ENCODE assay signal across 8 cellular contexts in genomic region chr12:53451661-53452158, GRCh38. TPM values are rescaled to one million over a fixed set of nuclear protein-coding genes. Genes with fewer than 3 reads are reported as not detected.
DNase-seq lines count a peak whose midpoint lies in the region; ATAC-seq, FAIRE-seq and TF ChIP-seq lines count a peak whose summit lies in the region.

Gene PCBP2 (plus strand): TSS chr12:53452102. CDS start chr12:53454801, 2,699 bp downstream.

- intact Hi-C loops in activated CD4-positive, alpha-beta T cell treated with anti-CD3 and anti-CD28 coated beads, Interleukin-2, amount 10 ng/mL, durations not matched to agents 24 days and 14 days (cut with micrococcal nuclease): loop anchor here (1.0 to 5.0 kb wide), 6 partner anchors 10 to 444 kb away; partner anchors contain the start of genes EIF4B, PFDN5, PRR13 and TARBP2

- FAIRE-seq in GM19239 (lab: Jason Lieb, UNC): peak; percentile 95

- H3K4me1 ChIP-seq in BLaER1: peaks cover 19% of the 10 kb centered on the region

- peak within 1 kb of the TSS; percentile 76 for H3K4me3 ChIP-seq in BLaER1
- peak within 1 kb of the TSS; percentile 92 for H3K4me3 ChIP-seq in coronary artery

- peak within 1 kb of the TSS; percentile 99 for H3K9ac ChIP-seq in BLaER1

- H3K4me2 ChIP-seq in BLaER1: peak within 1 kb of the TSS; percentile 89

- peak; percentile 79 for TF ChIP-seq CTCF in coronary artery (IDR thresholded peaks at IDR 0.05)

- peak; percentile 90 for ATAC-seq in HG03460 (IDR thresholded peaks at IDR 0.05; ENCODE audit: unreplicated experiment)

- DNase-seq in GM19239 (ENCODE audit: insufficient read length, low spot score): peak; percentile 93
- DNase-seq in NCI-H526 (lab: John Stamatoyannopoulos, UW): peak; percentile 98 to 99
- peak; percentile 99 for DNase-seq in activated CD4-positive, alpha-beta T cell treated with anti-CD3 and anti-CD28 coated beads, Interleukin-2, amount 10 ng/mL, durations not matched to agents 24 days and 14 days
- peak; percentile 99 for DNase-seq in coronary artery (ENCODE audit: low spot score)
- DNase-seq in left kidney (ENCODE audit: low read depth, low spot score): peak; percentile 100
- DNase-seq in stimulated activated CD4-positive, alpha-beta T cell treated with anti-CD3 and anti-CD28 coated beads, Interleukin-2, amount 100 ng/mL, for 4 hours (ENCODE audit: low read depth): peak; percentile 96

- H3K36me3 Mint-ChIP-seq in activated CD4-positive, alpha-beta T cell treated with anti-CD3 and anti-CD28 coated beads, Interleukin-2, amount 10 ng/mL, durations not matched to agents 24 days and 14 days (ENCODE audit: low read depth): peaks cover 50% of the 10 kb centered on the region

- peak within 1 kb of the TSS; percentile 100 for H3K27ac Mint-ChIP-seq in activated CD4-positive, alpha-beta T cell treated with anti-CD3 and anti-CD28 coated beads, Interleukin-2, amount 10 ng/mL, durations not matched to agents 24 days and 14 days

- H3K4me1 Mint-ChIP-seq in activated CD4-positive, alpha-beta T cell treated with anti-CD3 and anti-CD28 coated beads, Interleukin-2, amount 10 ng/mL, durations not matched to agents 24 days and 14 days: peaks cover 36% of the 10 kb centered on the region

- no peaks in the 10 kb centered on the region for H3K27me3 Mint-ChIP-seq in activated CD4-positive, alpha-beta T cell treated with anti-CD3 and anti-CD28 coated beads, Interleukin-2, amount 10 ng/mL, durations not matched to agents 24 days and 14 days

- H4K20me1 ChIP-seq in BLaER1: peaks cover 43% of the 10 kb centered on the region

- peak within 1 kb of the TSS; percentile 99 for H3K27ac ChIP-seq in BLaER1
- H3K27ac ChIP-seq in coronary artery: peak within 1 kb of the TSS; percentile 87 to 97

- peak within 1 kb of the TSS; percentile 99 for H3K4me3 Mint-ChIP-seq in activated CD4-positive, alpha-beta T cell treated with anti-CD3 and anti-CD28 coated beads, Interleukin-2, amount 10 ng/mL, durations not matched to agents 24 days and 14 days

- no peaks in the 10 kb centered on the region for H3K9me3 ChIP-seq in BLaER1

- no peaks in the 10 kb centered on the region for H3K27me3 ChIP-seq in BLaER1

- peaks cover 63% of the 10 kb centered on the region for H3K36me3 ChIP-seq in BLaER1

- H3K9me3 Mint-ChIP-seq in activated CD4-positive, alpha-beta T cell treated with anti-CD3 and anti-CD28 coated beads, Interleukin-2, amount 10 ng/mL, durations not matched to agents 24 days and 14 days: no peaks in the 10 kb centered on the region

RNA-seq across cellular contexts. Expression of gene PCBP2, which starts in this region (rescaled TPM):
- 942 and 960 TPM in 2 replicates for total RNA-seq in activated CD4-positive, alpha-beta T cell treated with anti-CD3 and anti-CD28 coated beads, Interleukin-2, amount 10 ng/mL, durations not matched to agents 24 days and 14 days

Comparison
In these comparisons a context has a peak if more than half of its experiments do, and no peak if none do; other contexts are left out.
1. Peak in every context shown above with its lines: DNase-seq, ATAC-seq, H3K4me3 ChIP-seq and H3K27ac ChIP-seq.